Comparison of ENCODE assay signal across 18 cellular contexts in genomic region chr9:6219040-6219439, GRCh38. TPM values are rescaled to one million over a fixed set of nuclear protein-coding genes. Genes with fewer than 3 reads are reported as not detected.
A peak's percentile ranks its signal among the peaks of the same experiment; 100 is the strongest.
DNase-seq lines count a peak whose midpoint lies in the region; FAIRE-seq and TF ChIP-seq lines count a peak whose summit lies in the region.
"Had no signal": no experiment of that assay in that cellular context is flagged by ENCODE, and none has a peak within 500 bp of the region (broad histone marks: within the 10 kb centered on the region; RNA-seq: fewer than 3 reads in every experiment).

No MANE protein-coding gene starts in this region.

- intact Hi-C loops in A673 (cut with micrococcal nuclease; ENCODE audit: unreplicated experiment) = no loop called here
- intact Hi-C loops in endothelial cell of umbilical vein (cut with micrococcal nuclease) = loop anchor here (5.0 kb wide), 1 partner anchor 72 kb away; no protein-coding TSS in a partner anchor

- no peaks in the 10 kb centered on the region for H3K9me1 ChIP-seq in endothelial cell of umbilical vein (replicated peaks; ENCODE audit: control insufficient read depth, extremely low read depth, insufficient read depth, low read length)

- H3K4me1 ChIP-seq in A673 (ENCODE audit: insufficient read depth, low read length, poor library complexity, severe bottlenecking) (peaks cover 47% of the 10 kb centered on the region), endothelial cell of umbilical vein (ENCODE audit: control insufficient read depth, extremely low read depth, insufficient read depth, low read length) (peaks cover 33% of the 10 kb centered on the region), muscle layer of duodenum (ENCODE audit: control insufficient read depth in 1 of 2, insufficient read depth in 2 of 2, low read length in 2 of 2) (peaks cover 0 to 16% of the 10 kb centered on the region in 2 donors), subcutaneous abdominal adipose tissue (ENCODE audit: control insufficient read depth in 5 of 5, insufficient read depth in 5 of 5, low read length in 5 of 5) (peaks cover 0 to 14% (median 4%) of the 10 kb centered on the region in 5 donors)

- TF ChIP-seq CTCF in A673 (conservative IDR thresholded peaks at IDR 0.05; ENCODE audit: low read depth, low read length) = no peak
- no peak for TF ChIP-seq CTCF in endothelial cell of umbilical vein (IDR thresholded peaks at IDR 0.05; ENCODE audit: extremely low read depth in 1 of 2, insufficient read depth in 1 of 2, low read depth in 1 of 2, low read length in 2 of 2)

- no peaks in the 10 kb centered on the region for H3K9me3 ChIP-seq in A673 (ENCODE audit: low read depth, low read length, poor library complexity, severe bottlenecking)
- H3K9me3 ChIP-seq in endothelial cell of umbilical vein (replicated peaks; ENCODE audit: control insufficient read depth, insufficient read depth, low read length) = no peaks in the 10 kb centered on the region
- H3K9me3 ChIP-seq in muscle layer of duodenum (ENCODE audit: control insufficient read depth in 1 of 2, low read length in 2 of 2) = no peaks in the 10 kb centered on the region
- H3K9me3 ChIP-seq in subcutaneous abdominal adipose tissue (ENCODE audit: control insufficient read depth in 5 of 5, low read length in 5 of 5) = no peaks in the 10 kb centered on the region

- H3K79me2 ChIP-seq in endothelial cell of umbilical vein (ENCODE audit: control insufficient read depth, insufficient read depth, low read length) = no peaks in the 10 kb centered on the region

- H3K9ac ChIP-seq in endothelial cell of umbilical vein (replicated peaks; ENCODE audit: extremely low read depth, insufficient read depth, low read length) = no peak overlapping the region
- no peak overlapping the region for H3K9ac ChIP-seq in subcutaneous abdominal adipose tissue (ENCODE audit: low read length in 5 of 5)

- dilution Hi-C loops in endothelial cell of umbilical vein (cut with MboI; ENCODE audit: extremely low pct_ligation_motif_present, low sequenced_read_pairs) = no loop called here

- POLR2A ChIA-PET in A673 (lab: Charles Lee; ENCODE audit: low non-redundant PET) (no interaction called here), endothelial cell of umbilical vein (lab: Charles Lee) (no interaction called here)

- CTCF ChIA-PET in A673 (lab: Charles Lee) (no interaction called here), endothelial cell of umbilical vein (lab: Charles Lee) (no interaction called here)

- no TSS peak for BruUV-seq in A673 (replicated peaks; lab: Mats Ljungman, UMichigan)
- BruUV-seq in endothelial cell of umbilical vein (replicated peaks; lab: Mats Ljungman, UMichigan) = no TSS peak

- H4K20me1 ChIP-seq in endothelial cell of umbilical vein (replicated peaks; ENCODE audit: control insufficient read depth, extremely low read depth, insufficient read depth, low read length) = no peaks in the 10 kb centered on the region

- H3K4me2 ChIP-seq in endothelial cell of umbilical vein (ENCODE audit: insufficient read depth, low read length) = peak overlapping the region; percentile 58

- H2AFZ ChIP-seq in endothelial cell of umbilical vein (ENCODE audit: low read depth, low read length) = no peak overlapping the region

- TF ChIP-seq POLR2A in endothelial cell of umbilical vein (IDR thresholded peaks at IDR 0.05; ENCODE audit: low read depth, low read length) = no peak

- peak; percentile 9 for DNase-seq in A673 (ENCODE audit: low spot score)
- DNase-seq in endothelial cell of umbilical vein (ENCODE audit: low read depth, low spot score) = peak; percentile 77
- DNase-seq in T-helper 2 cell = no peak
- no peak for DNase-seq in activated gamma-delta T cell treated with Interleukin-2 at 50 U/mL for 16 hours
- no peak for DNase-seq in DMS153 treated with DMSO at 0.1 percent for 48 hours (lab: John Stamatoyannopoulos, UW; ENCODE audit: unreplicated experiment)
- DNase-seq: ACHN; CD4-positive, CD25-positive, alpha-beta regulatory T cell; DMS79 treated with DMSO at 0.1 percent for 48 hours; GDM1; HCEC 1CT; IMR-90; NCI-H1417; NCI-H2029; NCI-H510A; NCI-H82 had no signal

- H3K27me3 ChIP-seq in A673 (replicated peaks; ENCODE audit: insufficient read depth, low read depth, low read length, poor library complexity) = peaks cover 4% of the 10 kb centered on the region
- H3K27me3 ChIP-seq in endothelial cell of umbilical vein (ENCODE audit: control insufficient read depth in 2 of 2, insufficient read depth in 2 of 2, low read length in 2 of 2) = no peaks in the 10 kb centered on the region
- H3K27me3 ChIP-seq in muscle layer of duodenum (ENCODE audit: low read depth, low read length) = no peaks in the 10 kb centered on the region
- no peaks in the 10 kb centered on the region for H3K27me3 ChIP-seq in subcutaneous abdominal adipose tissue (ENCODE audit: control insufficient read depth in 5 of 5, insufficient read depth in 4 of 5, low read length in 5 of 5)

- H3K4me3 ChIP-seq in A673 (ENCODE audit: low read depth, low read length, poor library complexity, severe bottlenecking) = no peak overlapping the region
- no peak overlapping the region for H3K4me3 ChIP-seq in endothelial cell of umbilical vein (replicated peaks in 1 of 3; ENCODE audit: insufficient read depth in 1 of 3, low read depth in 1 of 3, low read length in 3 of 3)
- no peak overlapping the region for H3K4me3 ChIP-seq in muscle layer of duodenum (ENCODE audit: low read depth in 1 of 2, low read length in 2 of 2)
- H3K4me3 ChIP-seq in subcutaneous abdominal adipose tissue (ENCODE audit: low read depth in 1 of 5, low read length in 5 of 5) = no peak overlapping the region

- H3K27ac ChIP-seq in A673 (ENCODE audit: low read depth, low read length, poor library complexity, severe bottlenecking) = no peak overlapping the region
- no peak overlapping the region for H3K27ac ChIP-seq in endothelial cell of umbilical vein (ENCODE audit: insufficient read depth, low read depth, low read length)
- H3K27ac ChIP-seq in muscle layer of duodenum (ENCODE audit: low read length) = peak overlapping the region; percentile 26
- peak overlapping the region; percentile 47 for H3K27ac ChIP-seq in subcutaneous abdominal adipose tissue (ENCODE audit: low read depth, low read length)

- H3K36me3 ChIP-seq in A673 (ENCODE audit: insufficient read depth, low read length, poor library complexity, severe bottlenecking) = no peaks in the 10 kb centered on the region
- H3K36me3 ChIP-seq in endothelial cell of umbilical vein (ENCODE audit: control insufficient read depth in 2 of 2, extremely low read depth in 1 of 2, insufficient read depth in 2 of 2, low read length in 2 of 2) = no peaks in the 10 kb centered on the region
- H3K36me3 ChIP-seq in muscle layer of duodenum (ENCODE audit: control insufficient read depth in 1 of 2, insufficient read depth in 2 of 2, low read length in 2 of 2) = no peaks in the 10 kb centered on the region
- no peaks in the 10 kb centered on the region for H3K36me3 ChIP-seq in subcutaneous abdominal adipose tissue (ENCODE audit: control insufficient read depth in 5 of 5, insufficient read depth in 5 of 5, low read length in 5 of 5)

- no peak for FAIRE-seq in endothelial cell of umbilical vein (lab: Jason Lieb, UNC)
- FAIRE-seq: GM12892 had no signal

TF ChIP-seq in endothelial cell of umbilical vein, 7 proteins besides CTCF, POLR2A, EP300 and RAD21:
- TF ChIP-seq JUN (IDR thresholded peaks at IDR 0.05; ENCODE audit: borderline replicate concordance, insufficient read depth, insufficient read length, low read depth) (no peak), MAX (IDR thresholded peaks at IDR 0.05; ENCODE audit: insufficient read depth, insufficient read length) (no peak), GATA2 (IDR thresholded peaks at IDR 0.05; ENCODE audit: insufficient read depth, insufficient read length, low read depth, low read length) (no peak), EZH2 (IDR thresholded peaks at IDR 0.05; ENCODE audit: borderline replicate concordance, low read depth, low read length, severe bottlenecking) (no peak), POLR2AphosphoS5 (IDR thresholded peaks at IDR 0.05; ENCODE audit: insufficient read depth, low read depth, low read length) (no peak), FOS (IDR thresholded peaks at IDR 0.05; ENCODE audit: borderline replicate concordance, insufficient read depth, low read length) (no peak), MYC (IDR thresholded peaks at IDR 0.05; ENCODE audit: low read depth, low read length) (no peak)
TF ChIP-seq in endothelial cell of umbilical vein: peak in this region for 0.

RNA-seq across cellular contexts. Expression of gene IL33, which starts 3.4 kb away (rescaled TPM):
- 1.6 and 3.3 TPM in 2 replicates for total RNA-seq in A673 (2021)
- 8.5 and 13.8 TPM in 2 replicates for total RNA-seq in endothelial cell of umbilical vein
- 6.0 and 8.7 TPM in 2 replicates for polyA plus RNA-seq in endothelial cell of umbilical vein
- polyA plus RNA-seq in endothelial cell of umbilical vein (2011; cell fraction: cytosol; rRNA removed) = 4.5 and 5.9 TPM in 2 replicates
- 6.8 and 7.6 TPM in 2 replicates for polyA plus RNA-seq in endothelial cell of umbilical vein (2011; cell fraction: nucleus; rRNA removed)
- 2.5 and 3.1 TPM in 2 replicates for polyA plus RNA-seq in endothelial cell of umbilical vein (2012)
- polyA minus RNA-seq in endothelial cell of umbilical vein = 2.8 and 6.6 TPM in 2 replicates
- not detected for polyA minus RNA-seq in endothelial cell of umbilical vein (2011; cell fraction: cytosol; rRNA and poly(A)+ RNA removed)
- polyA minus RNA-seq in endothelial cell of umbilical vein (2011; cell fraction: nucleus; rRNA and poly(A)+ RNA removed) = 5.2 and 6.1 TPM in 2 replicates
- total RNA-seq: CD4-positive, CD25-positive, alpha-beta regulatory T cell; IMR-90 had no signal
- polyA plus RNA-seq: CD4-positive, CD25-positive, alpha-beta regulatory T cell; IMR-90 had no signal

Comparison
In these comparisons a context has a peak if more than half of its experiments do, and no peak if none do; other contexts are left out.
1. DNase-seq: peak in A673 (single experiment) and endothelial cell of umbilical vein (single experiment); none in T-helper 2 cell (0 of 5), activated gamma-delta T cell treated with Interleukin-2 at 50 U/mL for 16 hours (single experiment) and DMS153 treated with DMSO at 0.1 percent for 48 hours (single experiment).
2. H3K27ac ChIP-seq: peak in muscle layer of duodenum (single experiment) and subcutaneous abdominal adipose tissue (single experiment); none in A673 (single experiment) and endothelial cell of umbilical vein (single experiment).